Comparison of ENCODE assay signal across 1 cellular context in genomic region chr5:135473956-135474670, GRCh38.
TF ChIP-seq lines count a peak whose summit lies in the region.

No MANE protein-coding gene starts in this region.

TF ChIP-seq in H1, 55 proteins besides CTCF, POLR2A, EP300 and RAD21:
- TF ChIP-seq, protein P1, sequence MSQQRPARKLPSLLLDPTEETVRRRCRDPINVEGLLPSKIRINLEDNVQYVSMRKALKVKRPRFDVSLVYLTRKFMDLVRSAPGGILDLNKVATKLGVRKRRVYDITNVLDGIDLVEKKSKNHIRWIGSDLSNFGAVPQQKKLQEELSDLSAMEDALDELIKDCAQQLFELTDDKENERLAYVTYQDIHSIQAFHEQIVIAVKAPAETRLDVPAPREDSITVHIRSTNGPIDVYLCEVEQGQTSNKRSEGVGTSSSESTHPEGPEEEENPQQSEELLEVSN (IDR thresholded peaks at IDR 0.05) = 0 out of 2 replicates have a peak, but pooled peaks have one; percentile 27
- TF ChIP-seq MAFK (IDR thresholded peaks at IDR 0.05; ENCODE audit: low read depth, low read length) (no peak), KDM1A (IDR thresholded peaks at IDR 0.05; ENCODE audit: borderline replicate concordance, low read length) (no peak), JUN (IDR thresholded peaks at IDR 0.05; ENCODE audit: low read depth, low read length) (no peak)
